14 cellular contexts compared by ENCODE assay signal in the genomic region with DNA sequence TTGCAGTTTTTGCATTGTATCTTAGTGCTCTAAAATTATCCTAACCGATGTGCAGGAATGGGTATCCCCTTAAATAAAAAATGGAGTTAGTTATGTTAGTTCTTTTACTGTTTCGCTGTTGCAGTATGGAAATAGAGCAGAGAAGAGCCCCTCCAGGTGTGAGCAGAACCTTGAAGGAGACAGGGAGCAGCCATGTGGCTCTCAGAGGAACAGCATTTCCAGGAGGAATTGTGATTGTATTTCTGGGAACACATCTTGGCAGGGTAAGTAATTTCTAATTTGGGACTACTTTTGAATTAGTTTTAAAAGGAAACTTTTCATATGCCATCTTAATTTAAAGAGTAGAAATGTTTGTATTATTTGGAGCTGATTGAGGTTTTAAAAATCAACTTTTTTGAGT. TPM values are rescaled to one million over a fixed set of nuclear protein-coding genes. Genes with fewer than 3 reads are reported as not detected.
DNase-seq lines count a peak whose midpoint lies in the region; ATAC-seq, FAIRE-seq and TF ChIP-seq lines count a peak whose summit lies in the region.
"Had no signal": no experiment of that assay in that cellular context is flagged by ENCODE, and none has a peak within 500 bp of the region (broad histone marks: within the 10 kb centered on the region; RNA-seq: fewer than 3 reads in every experiment).

No MANE protein-coding gene starts in this region.

- intact Hi-C loops in esophagus muscularis mucosa (cut with DNase I) (loop anchor here (10.0 kb wide), 1 partner anchor 779 kb away; no protein-coding TSS in a partner anchor), pancreas (cut with DNase I) (no loop called here), adrenal gland (cut with DNase I) (loop anchor here in 1 of 2 donors (5.0 kb wide), 1 partner anchor 71 kb away; no protein-coding TSS in a partner anchor)

- TF ChIP-seq EP300 in esophagus muscularis mucosa (IDR thresholded peaks at IDR 0.05) = no peak

- no peaks in the 10 kb centered on the region for H3K36me3 ChIP-seq in esophagus muscularis mucosa
- no peaks in the 10 kb centered on the region for H3K36me3 ChIP-seq in pancreas
- no peaks in the 10 kb centered on the region for H3K36me3 ChIP-seq in adrenal gland (replicated peaks in 1 of 2)
- H3K36me3 ChIP-seq: thyroid gland had no signal

- TF ChIP-seq CTCF in esophagus muscularis mucosa (IDR thresholded peaks at IDR 0.05) (peak; percentile 29 to 38 (median 30)), pancreas (IDR thresholded peaks at IDR 0.05) (no peak), adrenal gland (IDR thresholded peaks at IDR 0.05) (no peak)

- peak; percentile 16 for DNase-seq in NCI-H146 (lab: John Stamatoyannopoulos, UW)
- DNase-seq in NCI-H146 treated with DMSO at 0.1 percent for 48 hours (lab: John Stamatoyannopoulos, UW; ENCODE audit: unreplicated experiment) = no peak
- DNase-seq in M059J (ENCODE audit: low read depth) = peak; percentile 22
- no peak for DNase-seq in esophagus muscularis mucosa (ENCODE audit: extremely low spot score)
- DNase-seq in pancreas = no peak
- DNase-seq in LoVo (ENCODE audit: low spot score) = no peak
- DNase-seq in adrenal gland = no peak
- DNase-seq in left lobe of liver (ENCODE audit: low spot score) = no peak
- DNase-seq: activated gamma-delta T cell treated with Interleukin-2 at 50 U/mL for 16 hours; NK-92 treated with Interleukin-12 subunit alpha and Interleukin-12 subunit beta, amount 100 ng/mL, for 24 hours; SIG-M5; stimulated activated CD4-positive, alpha-beta T cell treated with anti-CD3 and anti-CD28 coated beads, Interleukin-15, amount 100 ng/mL, for 24 hours; thyroid gland had no signal

- FAIRE-seq in pancreas (lab: Jason Lieb, UNC) = no peak

- ATAC-seq in pancreas (peak in 3 of 4 donors; percentile 55 to 70 (median 58)), left lobe of liver (no peak)

- H3K27me3 ChIP-seq in esophagus muscularis mucosa (peaks cover 0 to 4% (median 0%) of the 10 kb centered on the region in 4 donors), pancreas (no peaks in the 10 kb centered on the region), adrenal gland (peaks cover 1% of the 10 kb centered on the region)
- H3K27me3 ChIP-seq: thyroid gland had no signal

- H3K9me3 ChIP-seq in esophagus muscularis mucosa (no peaks in the 10 kb centered on the region), pancreas (no peaks in the 10 kb centered on the region), adrenal gland (replicated peaks in 1 of 3) (no peaks in the 10 kb centered on the region)
- H3K9me3 ChIP-seq: thyroid gland had no signal

- peaks cover 0 to 26% (median 15%) of the 10 kb centered on the region in 4 donors for H3K4me1 ChIP-seq in esophagus muscularis mucosa
- no peaks in the 10 kb centered on the region for H3K4me1 ChIP-seq in pancreas
- H3K4me1 ChIP-seq in adrenal gland (replicated peaks in 1 of 2) = no peaks in the 10 kb centered on the region

- no peak overlapping the region for H3K4me3 ChIP-seq in esophagus muscularis mucosa
- H3K4me3 ChIP-seq in pancreas = no peak overlapping the region
- H3K4me3 ChIP-seq in adrenal gland = no peak overlapping the region
- H3K4me3 ChIP-seq: thyroid gland had no signal

- 57% methylated on average over 2 of the region's 2 CpGs for WGBS in esophagus muscularis mucosa
- WGBS in pancreas, 2 donors = 33 to 48% methylated on average over 2 of the region's 2 CpGs
- 66 to 75% (median 72%) methylated on average over 2 of the region's 2 CpGs for WGBS in adrenal gland, 4 donors

- peak overlapping the region in 1 of 4 donors; percentile 60 for H3K27ac ChIP-seq in esophagus muscularis mucosa (replicated peaks in 1 of 4)
- no peak overlapping the region for H3K27ac ChIP-seq in pancreas
- no peak overlapping the region for H3K27ac ChIP-seq in adrenal gland
- H3K27ac ChIP-seq: epithelial cell of prostate, thyroid gland had no signal

- no peak for TF ChIP-seq POLR2A in esophagus muscularis mucosa (IDR thresholded peaks at IDR 0.05; ENCODE audit: low read depth)
- TF ChIP-seq POLR2A in adrenal gland (IDR thresholded peaks at IDR 0.05) = no peak

RNA-seq across cellular contexts. Expression of gene CCDC158, which starts 5.3 kb away (rescaled TPM):
- total RNA-seq in M059J (2014; rRNA removed; shearing (Covaris generic)) = not detected in 2 replicates
- total RNA-seq in esophagus muscularis mucosa (1 to 10 TPM in 3 of 4 donors, under 1 TPM in 1; 0.66 to 1.8 (median 1.3) TPM), pancreas (under 1 TPM; 0.41 to 0.94 (median 0.63) TPM), adrenal gland (under 1 TPM in 5 of 8 donors, not detected in 3; 0.07 to 0.25 (median 0.13) TPM), left lobe of liver (3.9 TPM)
- polyA plus RNA-seq in pancreas (under 1 TPM; 0.19 to 0.73 TPM), adrenal gland (under 1 TPM; 0.07 to 0.35 (median 0.08) TPM)

RNA-seq across cellular contexts. Expression of gene SHROOM3, which starts 8.8 kb away (rescaled TPM):
- total RNA-seq in M059J (2014; rRNA removed; shearing (Covaris generic)) = 12.9 and 15.7 TPM in 2 replicates
- total RNA-seq in esophagus muscularis mucosa (100 to 1,000 TPM in 2 of 4 donors, 10 to 100 TPM in 2; 44.4 to 101 (median 88.5) TPM), pancreas (10 to 100 TPM; 11.7 to 43.5 (median 21.3) TPM), adrenal gland (10 to 100 TPM in 3 of 8 donors, 1 to 10 TPM in 5; 5.8 to 16.2 (median 9.2) TPM), left lobe of liver (39.9 TPM)
- polyA plus RNA-seq in pancreas (1 to 10 TPM; 6.2 to 8.7 TPM), adrenal gland (1 to 10 TPM; 1.1 to 8.8 (median 3.5) TPM)

Comparison
In these comparisons a context has a peak if more than half of its experiments do, and no peak if none do; other contexts are left out.
1. DNase-seq: peak in NCI-H146 (single experiment) and M059J (single experiment); none in NCI-H146 treated with DMSO at 0.1 percent for 48 hours (single experiment), esophagus muscularis mucosa (single experiment), pancreas (0 of 6), LoVo (single experiment), adrenal gland (0 of 7) and left lobe of liver (single experiment).
2. CTCF ChIP-seq: peak in esophagus muscularis mucosa (3 of 3); none in pancreas (0 of 4) and adrenal gland (0 of 6).